In genomic region chr9:36136894-36137391, GRCh38 we compare ENCODE assay signal across 8 cellular contexts. TPM values are rescaled to one million over a fixed set of nuclear protein-coding genes. Genes with fewer than 3 reads are reported as not detected.
DNase-seq lines count a peak whose midpoint lies in the region; ATAC-seq and TF ChIP-seq lines count a peak whose summit lies in the region.

No MANE protein-coding gene starts in this region.

- H3K4me3 Mint-ChIP-seq in CD4-positive, alpha-beta memory T cell = peak overlapping the region; percentile 92 to 97 (median 95)

- H3K4me3 ChIP-seq in CD4-positive, alpha-beta memory T cell (ENCODE audit: low read length in 2 of 2) = peak overlapping the region; percentile 66 to 81
- H3K4me3 ChIP-seq in LNCaP clone FGC (ENCODE audit: low read depth, low read length) = peak overlapping the region; percentile 59
- H3K4me3 ChIP-seq in choroid plexus epithelial cell (ENCODE audit: low read depth, low read length) = peak overlapping the region; percentile 59
- peak overlapping the region; percentile 76 for H3K4me3 ChIP-seq in urinary bladder (ENCODE audit: low read depth, low read length)

- POLR2A ChIA-PET in CD4-positive, alpha-beta memory T cell (lab: Charles Lee; ENCODE audit: partially characterized antibody) = interaction anchor here (0.6 to 9.3 kb wide), 9 partner anchors 9 to 100 kb away, joined by 3 to 159 read pairs (median 5); partner anchors contain the start of genes CLTA and RECK

- DNase-seq in CD4-positive, alpha-beta memory T cell = peak in 1 of 5 donors; percentile 50
- DNase-seq in LNCaP clone FGC (ENCODE audit: low read depth) (no peak), choroid plexus epithelial cell (ENCODE audit: low read depth) (no peak), mesenteric fat pad (ENCODE audit: low spot score) (peak; percentile 83), mucosa of gallbladder (ENCODE audit: low spot score) (no peak), HPDE6-E6E7 (ENCODE audit: extremely low spot score) (no peak)

- H3K27ac Mint-ChIP-seq in CD4-positive, alpha-beta memory T cell = peak overlapping the region; percentile 89 to 97 (median 95)

- no peaks in the 10 kb centered on the region for H3K27me3 Mint-ChIP-seq in CD4-positive, alpha-beta memory T cell

- TF ChIP-seq CTCF in LNCaP clone FGC (IDR thresholded peaks at IDR 0.05; ENCODE audit: control insufficient read depth, extremely low read depth, insufficient read depth) (no peak), choroid plexus epithelial cell (conservative IDR thresholded peaks at IDR 0.05; ENCODE audit: low read depth, low read length) (no peak)

- peaks cover 0 to 16% of the 10 kb centered on the region in 2 donors for H3K36me3 Mint-ChIP-seq in CD4-positive, alpha-beta memory T cell

- no peaks in the 10 kb centered on the region for H3K27me3 ChIP-seq in CD4-positive, alpha-beta memory T cell (ENCODE audit: insufficient read depth, low read length)

- no peaks in the 10 kb centered on the region for H3K36me3 ChIP-seq in CD4-positive, alpha-beta memory T cell (ENCODE audit: insufficient read depth, low read length)
- no peaks in the 10 kb centered on the region for H3K36me3 ChIP-seq in urinary bladder (ENCODE audit: insufficient read depth)

- no peaks in the 10 kb centered on the region for H3K9me3 ChIP-seq in CD4-positive, alpha-beta memory T cell (ENCODE audit: control insufficient read depth in 1 of 2, low read length in 2 of 2)

- intact Hi-C loops in CD4-positive, alpha-beta memory T cell (cut with micrococcal nuclease) = loop anchor here (1.0 kb wide), 4 partner anchors 7 to 34 kb away; no protein-coding TSS in a partner anchor

- peaks cover 59% of the 10 kb centered on the region for H3K4me1 ChIP-seq in CD4-positive, alpha-beta memory T cell (ENCODE audit: insufficient read depth, low read length)
- H3K4me1 ChIP-seq in urinary bladder (ENCODE audit: insufficient read depth) = peaks cover 2% of the 10 kb centered on the region

- H3K27ac ChIP-seq in CD4-positive, alpha-beta memory T cell (ENCODE audit: low read depth, low read length) = peak overlapping the region; percentile 77
- no peak overlapping the region for H3K27ac ChIP-seq in urinary bladder (ENCODE audit: low read depth)

- H3K9me3 Mint-ChIP-seq in CD4-positive, alpha-beta memory T cell = no peaks in the 10 kb centered on the region

- under 1% methylated on average over 40 of the region's 40 CpGs for WGBS in urinary bladder

- H3K4me1 Mint-ChIP-seq in CD4-positive, alpha-beta memory T cell = peaks cover 37 to 61% (median 53%) of the 10 kb centered on the region in 4 donors

- peak; percentile 24 for ATAC-seq in GM21447 (IDR thresholded peaks at IDR 0.05; ENCODE audit: unreplicated experiment)

- CTCF ChIA-PET in CD4-positive, alpha-beta memory T cell (lab: Charles Lee; ENCODE audit: partially characterized antibody) = interaction anchor here (1.0 to 9.9 kb wide), 8 partner anchors 12 to 54 kb away, joined by 3 to 100 read pairs (median 6); partner anchors contain the start of gene CLTA

RNA-seq across cellular contexts. Expression of gene GLIPR2, which starts 0.4 kb away (rescaled TPM):
- total RNA-seq in CD4-positive, alpha-beta memory T cell = 10 to 100 TPM; 17.0 to 18.9 TPM
- 100 to 1,000 TPM; 140 to 213 TPM for polyA plus RNA-seq in CD4-positive, alpha-beta memory T cell
- total RNA-seq in mesenteric fat pad (81.7 TPM), urinary bladder (54.9 TPM), mucosa of gallbladder (17.0 TPM)
- polyA plus RNA-seq in urinary bladder = 74.7 TPM

RNA-seq across cellular contexts. Expression of gene CCIN, which starts 32.2 kb away (rescaled TPM):
- not detected for total RNA-seq in CD4-positive, alpha-beta memory T cell
- not detected for polyA plus RNA-seq in CD4-positive, alpha-beta memory T cell
- total RNA-seq in mesenteric fat pad (0.87 TPM), urinary bladder (1.1 TPM), mucosa of gallbladder (0.12 TPM)
- 0.38 TPM for polyA plus RNA-seq in urinary bladder

RNA-seq across cellular contexts. Expression of gene CLTA, which starts 53.8 kb away (rescaled TPM):
- 10 to 100 TPM; 69.9 to 72.3 TPM for total RNA-seq in CD4-positive, alpha-beta memory T cell
- 100 to 1,000 TPM in 1 of 2 donors, 10 to 100 TPM in 1; 46.0 to 106 TPM for polyA plus RNA-seq in CD4-positive, alpha-beta memory T cell
- 190 TPM for total RNA-seq in mesenteric fat pad
- 120 TPM for total RNA-seq in urinary bladder
- 210 TPM for polyA plus RNA-seq in urinary bladder
- total RNA-seq in mucosa of gallbladder = 185 TPM
